Comparison of ENCODE assay signal across 20 cellular contexts in the genomic region with DNA sequence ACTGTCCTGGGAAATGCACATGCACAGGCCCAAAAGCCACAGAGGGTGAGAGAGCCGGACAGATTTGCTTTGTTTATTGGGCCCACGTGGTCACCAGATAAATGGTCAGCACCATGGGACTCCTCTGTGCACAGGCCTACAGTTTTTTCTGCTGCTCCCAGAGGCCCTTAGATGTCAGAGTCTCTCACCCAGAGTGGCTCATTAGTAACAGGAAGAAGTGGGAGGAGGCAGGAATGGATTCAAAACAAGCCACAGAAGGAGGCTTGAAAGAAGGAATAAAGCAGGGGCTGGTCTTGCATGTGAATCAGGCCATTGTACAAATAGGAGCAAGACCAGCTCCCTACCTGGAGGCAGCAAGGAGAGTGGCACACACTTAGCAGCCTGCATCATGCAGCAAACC.
DNase-seq lines count a peak whose midpoint lies in the region; ATAC-seq, FAIRE-seq and TF ChIP-seq lines count a peak whose summit lies in the region.
"Had no signal": no experiment of that assay in that cellular context is flagged by ENCODE, and none has a peak within 500 bp of the region (broad histone marks: within the 10 kb centered on the region; RNA-seq: fewer than 3 reads in every experiment).

No MANE protein-coding gene starts in this region.

- peaks cover 6% of the 10 kb centered on the region for H3K9me3 Mint-ChIP-seq in nephron progenitor cell
- no peaks in the 10 kb centered on the region for H3K9me3 Mint-ChIP-seq in Calu3 (ENCODE audit: low read depth, unreplicated experiment)
- H3K9me3 Mint-ChIP-seq: activated T-cell treated with anti-CD3 and anti-CD28 coated beads, Interleukin-2, amount 50 U/mL, for 4 hours had no signal

- H3K36me3 ChIP-seq in DND-41 (ENCODE audit: insufficient read depth, low read length) (no peaks in the 10 kb centered on the region), endothelial cell of umbilical vein (ENCODE audit: control insufficient read depth in 2 of 2, extremely low read depth in 1 of 2, insufficient read depth in 2 of 2, low read length in 2 of 2) (no peaks in the 10 kb centered on the region)
- H3K36me3 ChIP-seq: right lobe of liver had no signal

- DNase-seq in DND-41 (no peak), NCI-H226 (peak; percentile 32), endothelial cell of umbilical vein (ENCODE audit: low read depth, low spot score) (peak; percentile 55), nephron progenitor cell (no peak), G401 (ENCODE audit: low spot score) (no peak), Calu3 (no peak), NCI-H2171 (lab: John Stamatoyannopoulos, UW) (no peak)
- DNase-seq in stimulated activated CD4-positive, alpha-beta T cell treated with anti-CD3 and anti-CD28 coated beads, Interleukin-15, amount 100 ng/mL, for 24 hours = no peak
- DNase-seq: activated CD4-positive, alpha-beta memory T cell treated with anti-CD3 and anti-CD28 coated beads, Interleukin-2, amount 10 ng/mL, durations not matched to agents 7 days and 5 days; activated naive CD4-positive, alpha-beta T cell treated with anti-CD3 and anti-CD28 coated beads, Interleukin-2, amount 50 U/mL, for 16 hours; activated T-cell treated with anti-CD3 and anti-CD28 coated beads, Interleukin-2, amount 50 U/mL, for 4 hours; COR-L47; GDM1; immature natural killer cell; NCI-H1436; right lobe of liver; stimulated activated CD4-positive, alpha-beta T cell treated with anti-CD3 and anti-CD28 coated beads, Interleukin-2, amount 100 ng/mL, for 24 hours; SW 1271 had no signal

- H3K27me3 ChIP-seq in DND-41 (ENCODE audit: insufficient read depth, low read length, poor library complexity) = no peaks in the 10 kb centered on the region
- H3K27me3 ChIP-seq in endothelial cell of umbilical vein (ENCODE audit: control insufficient read depth in 2 of 2, insufficient read depth in 2 of 2, low read length in 2 of 2) = no peaks in the 10 kb centered on the region
- H3K27me3 ChIP-seq: right lobe of liver had no signal

- H2AFZ ChIP-seq in DND-41 (ENCODE audit: low read depth, low read length) = 0 out of 2 replicates have a peak overlapping the region, but pooled peaks have one; percentile 33
- peak overlapping the region; percentile 41 for H2AFZ ChIP-seq in endothelial cell of umbilical vein (ENCODE audit: low read depth, low read length)

- H3K27ac Mint-ChIP-seq in nephron progenitor cell (peak overlapping the region; percentile 91), Calu3 (ENCODE audit: unreplicated experiment) (no peak overlapping the region)
- H3K27ac Mint-ChIP-seq: activated CD4-positive, alpha-beta memory T cell treated with anti-CD3 and anti-CD28 coated beads, Interleukin-2, amount 10 ng/mL, durations not matched to agents 7 days and 5 days; immature natural killer cell had no signal

- H3K36me3 Mint-ChIP-seq in nephron progenitor cell (ENCODE audit: low read depth) = peaks cover 6% of the 10 kb centered on the region
- no peaks in the 10 kb centered on the region for H3K36me3 Mint-ChIP-seq in Calu3 (ENCODE audit: insufficient read depth, unreplicated experiment)
- H3K36me3 Mint-ChIP-seq: immature natural killer cell had no signal

- no peaks in the 10 kb centered on the region for H3K9me1 ChIP-seq in endothelial cell of umbilical vein (replicated peaks; ENCODE audit: control insufficient read depth, extremely low read depth, insufficient read depth, low read length)

- 0 out of 3 replicates have a peak, but pooled peaks have one; percentile 24 for ATAC-seq in DND-41 (ENCODE audit: insufficient read depth, low read depth)
- ATAC-seq: activated T-cell treated with anti-CD3 and anti-CD28 coated beads, Interleukin-2, amount 50 U/mL, for 4 hours had no signal

- H3K4me3 ChIP-seq in DND-41 (ENCODE audit: low read depth in 1 of 2, low read length in 2 of 2) (no peak overlapping the region), endothelial cell of umbilical vein (replicated peaks in 1 of 3; ENCODE audit: insufficient read depth in 1 of 3, low read depth in 1 of 3, low read length in 3 of 3) (no peak overlapping the region)
- H3K4me3 ChIP-seq: right lobe of liver had no signal

- POLR2A ChIA-PET in endothelial cell of umbilical vein (lab: Charles Lee) = no interaction called here

- peaks cover 7% of the 10 kb centered on the region for H3K4me1 ChIP-seq in DND-41 (ENCODE audit: insufficient read depth, low read length)
- H3K4me1 ChIP-seq in endothelial cell of umbilical vein (ENCODE audit: control insufficient read depth, extremely low read depth, insufficient read depth, low read length) = peaks cover 15% of the 10 kb centered on the region

- dilution Hi-C loops in endothelial cell of umbilical vein (cut with MboI; ENCODE audit: extremely low pct_ligation_motif_present, low sequenced_read_pairs) = no loop called here

- H3K4me1 Mint-ChIP-seq in nephron progenitor cell = peaks cover 92% of the 10 kb centered on the region
- no peaks in the 10 kb centered on the region for H3K4me1 Mint-ChIP-seq in Calu3 (ENCODE audit: low read depth, unreplicated experiment)
- H3K4me1 Mint-ChIP-seq: activated CD4-positive, alpha-beta memory T cell treated with anti-CD3 and anti-CD28 coated beads, Interleukin-2, amount 10 ng/mL, durations not matched to agents 7 days and 5 days; immature natural killer cell had no signal

- H3K79me2 ChIP-seq in DND-41 (ENCODE audit: insufficient read depth, low read length) (no peaks in the 10 kb centered on the region), endothelial cell of umbilical vein (ENCODE audit: control insufficient read depth, insufficient read depth, low read length) (no peaks in the 10 kb centered on the region)

- H3K4me2 ChIP-seq in DND-41 (ENCODE audit: insufficient read depth, low read length) (no peak overlapping the region), endothelial cell of umbilical vein (ENCODE audit: insufficient read depth, low read length) (no peak overlapping the region)

- TF ChIP-seq POLR2A in endothelial cell of umbilical vein (IDR thresholded peaks at IDR 0.05; ENCODE audit: low read depth, low read length) = no peak

- H3K9ac ChIP-seq in DND-41 (ENCODE audit: low read depth, low read length) (no peak overlapping the region), endothelial cell of umbilical vein (replicated peaks; ENCODE audit: extremely low read depth, insufficient read depth, low read length) (no peak overlapping the region)

- H4K20me1 ChIP-seq in DND-41 (ENCODE audit: insufficient read depth, low read length) (no peaks in the 10 kb centered on the region), endothelial cell of umbilical vein (replicated peaks; ENCODE audit: control insufficient read depth, extremely low read depth, insufficient read depth, low read length) (no peaks in the 10 kb centered on the region)

- intact Hi-C loops in endothelial cell of umbilical vein (cut with micrococcal nuclease) (no loop called here), Calu3 (cut with micrococcal nuclease; ENCODE audit: unreplicated experiment) (no loop called here)

- H3K9me3 ChIP-seq in DND-41 (ENCODE audit: insufficient read depth, low read length, severe bottlenecking) (no peaks in the 10 kb centered on the region), endothelial cell of umbilical vein (replicated peaks; ENCODE audit: control insufficient read depth, insufficient read depth, low read length) (no peaks in the 10 kb centered on the region)
- H3K9me3 ChIP-seq: right lobe of liver had no signal

- CTCF ChIA-PET in endothelial cell of umbilical vein (lab: Charles Lee) (no interaction called here), Calu3 (lab: Charles Lee) (no interaction called here)

- H3K27me3 Mint-ChIP-seq in nephron progenitor cell (ENCODE audit: low read depth, poor library complexity) = peaks cover 2% of the 10 kb centered on the region
- H3K27me3 Mint-ChIP-seq in Calu3 (ENCODE audit: unreplicated experiment) = no peaks in the 10 kb centered on the region
- H3K27me3 Mint-ChIP-seq: activated CD4-positive, alpha-beta memory T cell treated with anti-CD3 and anti-CD28 coated beads, Interleukin-2, amount 10 ng/mL, durations not matched to agents 7 days and 5 days had no signal

- peak overlapping the region; percentile 48 for H3K4me3 Mint-ChIP-seq in nephron progenitor cell
- no peak overlapping the region for H3K4me3 Mint-ChIP-seq in Calu3 (ENCODE audit: low read depth, unreplicated experiment)
- H3K4me3 Mint-ChIP-seq: activated CD4-positive, alpha-beta memory T cell treated with anti-CD3 and anti-CD28 coated beads, Interleukin-2, amount 10 ng/mL, durations not matched to agents 7 days and 5 days; activated T-cell treated with anti-CD3 and anti-CD28 coated beads, Interleukin-2, amount 50 U/mL, for 4 hours; immature natural killer cell had no signal

- no peak for FAIRE-seq in endothelial cell of umbilical vein (lab: Jason Lieb, UNC)
- FAIRE-seq: GM12892 had no signal

- BruUV-seq in endothelial cell of umbilical vein (replicated peaks; lab: Mats Ljungman, UMichigan) (no TSS peak), Calu3 (replicated peaks; lab: Mats Ljungman, UMichigan) (no TSS peak)

- in situ Hi-C loops in G401 (cut with HindIII; ENCODE audit: low sequenced_read_pairs) = no loop called here

- H3K27ac ChIP-seq in DND-41 (ENCODE audit: low read length) = no peak overlapping the region
- no peak overlapping the region for H3K27ac ChIP-seq in endothelial cell of umbilical vein (ENCODE audit: insufficient read depth, low read depth, low read length)
- H3K27ac ChIP-seq: right lobe of liver, RWPE1 had no signal

- TF ChIP-seq CTCF in DND-41 (IDR thresholded peaks at IDR 0.05; ENCODE audit: borderline replicate concordance, extremely low read depth, low read length, poor library complexity, severe bottlenecking) (no peak), endothelial cell of umbilical vein (IDR thresholded peaks at IDR 0.05; ENCODE audit: extremely low read depth in 1 of 2, insufficient read depth in 1 of 2, low read depth in 1 of 2, low read length in 2 of 2) (no peak), nephron progenitor cell (IDR thresholded peaks at IDR 0.05) (no peak), Calu3 (IDR thresholded peaks at IDR 0.05; ENCODE audit: unreplicated experiment) (no peak)

TF ChIP-seq in endothelial cell of umbilical vein, 7 proteins besides CTCF, POLR2A, EP300 and RAD21:
- TF ChIP-seq MYC (IDR thresholded peaks at IDR 0.05; ENCODE audit: low read depth, low read length) = no peak

Comparison
In these comparisons a context has a peak if more than half of its experiments do, and no peak if none do; other contexts are left out.
1. DNase-seq: peak in NCI-H226 (single experiment) and endothelial cell of umbilical vein (single experiment); none in DND-41 (single experiment), nephron progenitor cell (single experiment), G401 (single experiment), Calu3 (single experiment), NCI-H2171 (single experiment) and stimulated activated CD4-positive, alpha-beta T cell treated with anti-CD3 and anti-CD28 coated beads, Interleukin-15, amount 100 ng/mL, for 24 hours (single experiment).